ENCODE assay signal across 10 cellular contexts in genomic region chr3:108006077-108006675, GRCh38.
DNase-seq lines count a peak whose midpoint lies in the region; ATAC-seq and TF ChIP-seq lines count a peak whose summit lies in the region.
"Had no signal": no experiment of that assay in that cellular context is flagged by ENCODE, and none has a peak within 500 bp of the region (broad histone marks: within the 10 kb centered on the region; RNA-seq: fewer than 3 reads in every experiment).

No MANE protein-coding gene starts in this region.

- H3K4me3 Mint-ChIP-seq in natural killer cell treated with Interleukin-12 subunit alpha and Interleukin-12 subunit beta and Interleukin-15 and Interleukin-18, amount 100 ng/mL, for 72 hours: no peak overlapping the region
- H3K4me3 Mint-ChIP-seq: activated naive CD4-positive, alpha-beta T cell treated with anti-CD3 and anti-CD28 coated beads for 36 hours had no signal

- intact Hi-C loops in Right ventricle myocardium inferior (cut with DNase I): loop anchor here (2.0 kb wide), 1 partner anchor 25 kb away; no protein-coding TSS in a partner anchor
- intact Hi-C loops in cardiac septum (cut with DNase I): loop anchor here (5.0 kb wide), 1 partner anchor 49 kb away; no protein-coding TSS in a partner anchor
- intact Hi-C loops in right lobe of liver (cut with DNase I): no loop called here

- H3K27me3 Mint-ChIP-seq in natural killer cell treated with Interleukin-12 subunit alpha and Interleukin-12 subunit beta and Interleukin-15 and Interleukin-18, amount 100 ng/mL, for 72 hours: peaks cover 10 to 18% of the 10 kb centered on the region in 2 donors

- no peaks in the 10 kb centered on the region for H3K9me3 ChIP-seq in right lobe of liver
- H3K9me3 ChIP-seq: spleen had no signal

- peaks cover 0 to 10% (median 0%) of the 10 kb centered on the region in 4 donors for H3K4me1 ChIP-seq in right lobe of liver

- H3K4me1 Mint-ChIP-seq in natural killer cell treated with Interleukin-12 subunit alpha and Interleukin-12 subunit beta and Interleukin-15 and Interleukin-18, amount 100 ng/mL, for 72 hours (ENCODE audit: low read depth in 2 of 2): peaks cover 6 to 11% of the 10 kb centered on the region in 2 donors

- TF ChIP-seq CTCF in coronary artery (IDR thresholded peaks at IDR 0.05) (no peak), right lobe of liver (IDR thresholded peaks at IDR 0.05) (no peak)

- ATAC-seq in Right ventricle myocardium inferior (peak; percentile 91), right lobe of liver (peak; percentile 77 to 94 (median 88)), GM21423 (IDR thresholded peaks at IDR 0.05; ENCODE audit: unreplicated experiment) (no peak)
- ATAC-seq in natural killer cell treated with Interleukin-12 subunit alpha and Interleukin-12 subunit beta and Interleukin-15 and Interleukin-18, amount 100 ng/mL, for 72 hours: no peak

- 9% methylated on average over 9 of the region's 9 CpGs for WGBS in right lobe of liver (ENCODE audit: insufficient coverage, low coverage, low lambda C conversion rate, missing lambda C conversion rate)

- no peak overlapping the region for H3K27ac Mint-ChIP-seq in natural killer cell treated with Interleukin-12 subunit alpha and Interleukin-12 subunit beta and Interleukin-15 and Interleukin-18, amount 100 ng/mL, for 72 hours
- H3K27ac Mint-ChIP-seq: activated naive CD4-positive, alpha-beta T cell treated with anti-CD3 and anti-CD28 coated beads for 36 hours had no signal

- DNase-seq in Right ventricle myocardium inferior (ENCODE audit: missing footprints): no peak
- DNase-seq in cardiac septum (ENCODE audit: low spot score): no peak
- no peak for DNase-seq in coronary artery (ENCODE audit: low spot score)
- peak; percentile 51 to 65 (median 57) for DNase-seq in right lobe of liver
- DNase-seq in NCI-H2171 (lab: John Stamatoyannopoulos, UW): no peak
- DNase-seq in midbrain (lab: John Stamatoyannopoulos, UW): no peak
- DNase-seq in natural killer cell treated with Interleukin-12 subunit alpha and Interleukin-12 subunit beta and Interleukin-15 and Interleukin-18, amount 100 ng/mL, for 72 hours (ENCODE audit: low spot score): no peak
- DNase-seq: activated naive CD4-positive, alpha-beta T cell treated with anti-CD3 and anti-CD28 coated beads for 36 hours; spleen had no signal

- no peaks in the 10 kb centered on the region for H3K9me3 Mint-ChIP-seq in natural killer cell treated with Interleukin-12 subunit alpha and Interleukin-12 subunit beta and Interleukin-15 and Interleukin-18, amount 100 ng/mL, for 72 hours
- H3K9me3 Mint-ChIP-seq: activated naive CD4-positive, alpha-beta T cell treated with anti-CD3 and anti-CD28 coated beads for 36 hours had no signal

- no peak for TF ChIP-seq POLR2A in right lobe of liver (IDR thresholded peaks at IDR 0.05)

- H3K4me3 ChIP-seq in coronary artery (peak overlapping the region; percentile 22), right lobe of liver (no peak overlapping the region)
- H3K4me3 ChIP-seq: spleen had no signal

- H3K27me3 ChIP-seq in right lobe of liver: no peaks in the 10 kb centered on the region
- H3K27me3 ChIP-seq: spleen had no signal

- H3K27ac ChIP-seq in coronary artery (peak overlapping the region in 1 of 2 donors; percentile 23), right lobe of liver (no peak overlapping the region)
- H3K27ac ChIP-seq: spleen had no signal

- no peaks in the 10 kb centered on the region for H3K36me3 ChIP-seq in right lobe of liver
- H3K36me3 ChIP-seq: spleen had no signal

- no peaks in the 10 kb centered on the region for H3K36me3 Mint-ChIP-seq in natural killer cell treated with Interleukin-12 subunit alpha and Interleukin-12 subunit beta and Interleukin-15 and Interleukin-18, amount 100 ng/mL, for 72 hours

Comparison
In these comparisons a context has a peak if more than half of its experiments do, and no peak if none do; other contexts are left out.
1. ATAC-seq: peak in Right ventricle myocardium inferior (single experiment) and right lobe of liver (4 of 4); none in GM21423 (single experiment) and natural killer cell treated with Interleukin-12 subunit alpha and Interleukin-12 subunit beta and Interleukin-15 and Interleukin-18, amount 100 ng/mL, for 72 hours (0 of 2).
2. DNase-seq: peak in right lobe of liver (3 of 3); none in Right ventricle myocardium inferior (single experiment), cardiac septum (single experiment), coronary artery (single experiment), NCI-H2171 (single experiment), midbrain (single experiment) and natural killer cell treated with Interleukin-12 subunit alpha and Interleukin-12 subunit beta and Interleukin-15 and Interleukin-18, amount 100 ng/mL, for 72 hours (single experiment).
3. intact Hi-C loops: an anchor here in Right ventricle myocardium inferior (2.0 kb wide) and cardiac septum (5.0 kb wide); none called in right lobe of liver.